13 cellular contexts compared by ENCODE assay signal in genomic region chr22:45478108-45478771, GRCh38. TPM values are rescaled to one million over a fixed set of nuclear protein-coding genes. Genes with fewer than 3 reads are reported as not detected.
DNase-seq lines count a peak whose midpoint lies in the region; ATAC-seq, FAIRE-seq and TF ChIP-seq lines count a peak whose summit lies in the region.
"Had no signal": no experiment of that assay in that cellular context is flagged by ENCODE, and none has a peak within 500 bp of the region (broad histone marks: within the 10 kb centered on the region; RNA-seq: fewer than 3 reads in every experiment).

No MANE protein-coding gene starts in this region.

- WGBS in mammary epithelial cell (ENCODE audit: low coverage, missing lambda C conversion rate) = 75% methylated on average over 7 of the region's 11 CpGs
- WGBS in aorta, 2 donors = 2 to 12% methylated on average over 11 of the region's 11 CpGs

- H3K9ac ChIP-seq in mammary epithelial cell (ENCODE audit: insufficient read depth, low read length) (no peak overlapping the region), astrocyte (ENCODE audit: low read length) (no peak overlapping the region)

- FAIRE-seq in astrocyte (lab: Jason Lieb, UNC) = peak; percentile 23

- in situ Hi-C loops in mammary epithelial cell (cut with MboI; ENCODE audit: low sequenced_read_pairs in 2 of 2) = no loop called here

- BruUV-seq in MCF 10A (replicated peaks; lab: Mats Ljungman, UMichigan) (no TSS peak), mammary epithelial cell (replicated peaks; lab: Mats Ljungman, UMichigan) (no TSS peak)

- H3K36me3 Mint-ChIP-seq in MCF 10A (ENCODE audit: insufficient read depth, unreplicated experiment) (no peaks in the 10 kb centered on the region), astrocyte (ENCODE audit: low read depth, unreplicated experiment) (no peaks in the 10 kb centered on the region)

- no peak for TF ChIP-seq CTCF in MCF 10A (IDR thresholded peaks at IDR 0.05; ENCODE audit: unreplicated experiment)
- TF ChIP-seq CTCF in mammary epithelial cell (conservative IDR thresholded peaks at IDR 0.05 in 1 of 2, IDR thresholded peaks at IDR 0.05 in 1 of 2; ENCODE audit: extremely low read depth in 1 of 2, insufficient read depth in 1 of 2, low read depth in 1 of 2, low read length in 2 of 2) = no peak
- TF ChIP-seq CTCF in astrocyte (IDR thresholded peaks at IDR 0.05; ENCODE audit: insufficient read depth, low read depth, low read length) = no peak

- H4K20me1 ChIP-seq in mammary epithelial cell (ENCODE audit: insufficient read depth, low read length) (no peaks in the 10 kb centered on the region), astrocyte (ENCODE audit: insufficient read depth, low read length) (no peaks in the 10 kb centered on the region)

- dilution Hi-C loops in mammary epithelial cell (cut with HindIII; ENCODE audit: low sequenced_read_pairs) = loop anchor here (5.0 to 10.0 kb wide), 2 partner anchors 34 to 67 kb away; no protein-coding TSS in a partner anchor

- CTCF ChIA-PET in MCF 10A (lab: Yijun Ruan, JAX) = interaction anchor here (0.7 to 1.1 kb wide), 3 partner anchors 9 to 37 kb away, joined by 3 to 4 read pairs (median 3); no protein-coding TSS in a partner anchor
- CTCF ChIA-PET in mammary epithelial cell (lab: Charles Lee; ENCODE audit: low non-redundant PET) = no interaction called here

- H3K4me1 Mint-ChIP-seq in MCF 10A (ENCODE audit: insufficient read depth, unreplicated experiment) (peaks cover 25% of the 10 kb centered on the region), astrocyte (ENCODE audit: low read depth, unreplicated experiment) (no peaks in the 10 kb centered on the region)

- POLR2A ChIA-PET in MCF 10A (lab: Yijun Ruan, JAX) = interaction anchor here (0.8 to 2.3 kb wide), 4 partner anchors 8 to 59 kb away, joined by 3 to 10 read pairs (median 3); partner anchors contain the start of gene FBLN1

- H3K4me2 ChIP-seq in mammary epithelial cell (ENCODE audit: insufficient read depth, low read depth, low read length) (no peak overlapping the region), astrocyte (ENCODE audit: low read length) (peak overlapping the region; percentile 7)

- H3K27ac Mint-ChIP-seq in MCF 10A (ENCODE audit: low read depth, unreplicated experiment) (peak overlapping the region; percentile 84), astrocyte (ENCODE audit: unreplicated experiment) (no peak overlapping the region)

- intact Hi-C loops in MCF 10A (cut with micrococcal nuclease) (no loop called here), mammary epithelial cell (cut with micrococcal nuclease) (no loop called here), left ventricle myocardium superior (cut with micrococcal nuclease) (no loop called here), aorta (cut with DNase I) (no loop called here)

- ATAC-seq in left ventricle myocardium superior (peak; percentile 52), aorta (ENCODE audit: low FRiP score) (peak; percentile 79), GM21390 (IDR thresholded peaks at IDR 0.05; ENCODE audit: unreplicated experiment) (no peak), HG03520 (IDR thresholded peaks at IDR 0.05; ENCODE audit: unreplicated experiment) (no peak)

- H3K4me1 ChIP-seq in mammary epithelial cell (ENCODE audit: insufficient read depth, low read length) (no peaks in the 10 kb centered on the region), astrocyte (ENCODE audit: insufficient read depth, low read length) (peaks cover 4% of the 10 kb centered on the region), aorta (ENCODE audit: control insufficient read depth in 1 of 2, insufficient read depth in 2 of 2, low read length in 2 of 2) (no peaks in the 10 kb centered on the region)

- H2AFZ ChIP-seq in mammary epithelial cell (ENCODE audit: low read depth, low read length) = no peak overlapping the region
- H2AFZ ChIP-seq in astrocyte (ENCODE audit: low read depth, low read length) = no peak overlapping the region

- no peaks in the 10 kb centered on the region for H3K9me3 Mint-ChIP-seq in MCF 10A (ENCODE audit: unreplicated experiment)
- H3K9me3 Mint-ChIP-seq in astrocyte (ENCODE audit: unreplicated experiment) = no peaks in the 10 kb centered on the region

- H3K36me3 ChIP-seq in mammary epithelial cell (ENCODE audit: insufficient read depth, low read length) (no peaks in the 10 kb centered on the region), astrocyte (ENCODE audit: insufficient read depth, low read length) (no peaks in the 10 kb centered on the region), aorta (ENCODE audit: control insufficient read depth in 1 of 2, insufficient read depth in 2 of 2, low read length in 1 of 2) (no peaks in the 10 kb centered on the region)
- H3K36me3 ChIP-seq: adrenal gland had no signal

- H3K27me3 Mint-ChIP-seq in MCF 10A (ENCODE audit: insufficient read depth, unreplicated experiment) = no peaks in the 10 kb centered on the region
- H3K27me3 Mint-ChIP-seq in astrocyte (ENCODE audit: low read depth, unreplicated experiment) = peaks cover 21% of the 10 kb centered on the region

- no peaks in the 10 kb centered on the region for H3K27me3 ChIP-seq in mammary epithelial cell (ENCODE audit: insufficient read depth, low read length)
- no peaks in the 10 kb centered on the region for H3K27me3 ChIP-seq in astrocyte (ENCODE audit: insufficient read depth, low read length)
- no peaks in the 10 kb centered on the region for H3K27me3 ChIP-seq in aorta (ENCODE audit: control insufficient read depth in 1 of 2, insufficient read depth in 2 of 2, low read length in 1 of 2)
- H3K27me3 ChIP-seq: adrenal gland had no signal

- no peak overlapping the region for H3K27ac ChIP-seq in mammary epithelial cell (ENCODE audit: insufficient read depth, low read depth, low read length)
- peak overlapping the region; percentile 37 for H3K27ac ChIP-seq in astrocyte (ENCODE audit: low read depth, low read length)
- peak overlapping the region in 1 of 2 donors; percentile 46 for H3K27ac ChIP-seq in aorta (ENCODE audit: low read depth in 1 of 2, low read length in 2 of 2)
- H3K27ac ChIP-seq: 22Rv1 had no signal

- peak; percentile 87 for DNase-seq in MCF 10A (ENCODE audit: unreplicated experiment)
- DNase-seq in mammary epithelial cell = no peak
- DNase-seq in astrocyte (ENCODE audit: low read depth) = peak; percentile 86
- DNase-seq in left ventricle myocardium superior = no peak
- DNase-seq in aorta = no peak
- DNase-seq in glomerular visceral epithelial cell (ENCODE audit: extremely low spot score) = no peak
- DNase-seq: adrenal gland, mesendoderm, NCI-H2081 treated with DMSO at 0.1 percent for 48 hours, OCI-M1 had no signal

- no peak overlapping the region for H3K4me3 ChIP-seq in mammary epithelial cell (replicated peaks in 1 of 3; ENCODE audit: insufficient read depth in 1 of 3, low read depth in 2 of 3, low read length in 3 of 3)
- no peak overlapping the region for H3K4me3 ChIP-seq in astrocyte (ENCODE audit: insufficient read depth, low read depth, low read length)
- no peak overlapping the region for H3K4me3 ChIP-seq in aorta (ENCODE audit: low read length in 2 of 2)
- H3K4me3 ChIP-seq: adrenal gland had no signal

- H3K79me2 ChIP-seq in mammary epithelial cell (ENCODE audit: insufficient read depth, low read length) = no peaks in the 10 kb centered on the region
- H3K79me2 ChIP-seq in astrocyte (ENCODE audit: insufficient read depth, low read length) = no peaks in the 10 kb centered on the region

- no peak overlapping the region for H3K4me3 Mint-ChIP-seq in MCF 10A (ENCODE audit: unreplicated experiment)
- H3K4me3 Mint-ChIP-seq in astrocyte (ENCODE audit: unreplicated experiment) = no peak overlapping the region

- H3K9me3 ChIP-seq in mammary epithelial cell (replicated peaks; ENCODE audit: insufficient read depth, low read length) = no peaks in the 10 kb centered on the region
- H3K9me3 ChIP-seq in astrocyte (ENCODE audit: insufficient read depth, low read depth, low read length) = no peaks in the 10 kb centered on the region
- H3K9me3 ChIP-seq in aorta (ENCODE audit: control insufficient read depth, low read length) = no peaks in the 10 kb centered on the region
- H3K9me3 ChIP-seq: adrenal gland had no signal

RNA-seq across cellular contexts. Expression of gene FBLN1, which starts 24.4 kb away (rescaled TPM):
- total RNA-seq in MCF 10A (2022) (69.0 and 110 TPM in 2 replicates), mammary epithelial cell (100 to 1,000 TPM; 130 to 173 TPM), astrocyte (69.2 and 72.5 TPM in 2 replicates), left ventricle myocardium superior (93.3 TPM), aorta (1,000 to 10,000 TPM in 1 of 2 donors, 100 to 1,000 TPM in 1; 500 to 1,512 TPM)
- polyA plus RNA-seq in mammary epithelial cell (66.8 TPM), aorta (100 to 1,000 TPM in 1 of 2 donors, 10 to 100 TPM in 1; 48.1 to 283 TPM)
- polyA minus RNA-seq in mammary epithelial cell = 49.2 TPM

Comparison
In these comparisons a context has a peak if more than half of its experiments do, and no peak if none do; other contexts are left out.
1. DNase-seq: peak in MCF 10A (single experiment) and astrocyte (single experiment); none in mammary epithelial cell (single experiment), left ventricle myocardium superior (single experiment), aorta (0 of 2) and glomerular visceral epithelial cell (single experiment).
2. ATAC-seq: peak in left ventricle myocardium superior (single experiment) and aorta (single experiment); none in GM21390 (single experiment) and HG03520 (single experiment).